Comparison of ENCODE assay signal across 7 cellular contexts in genomic region chr12:67482751-67483661, GRCh38.
DNase-seq lines count a peak whose midpoint lies in the region; ATAC-seq and TF ChIP-seq lines count a peak whose summit lies in the region.

No MANE protein-coding gene starts in this region.

- H3K4me1 ChIP-seq in OCI-LY3 (ENCODE audit: low read length), result peaks cover 34% of the 10 kb centered on the region

- H3K27me3 Mint-ChIP-seq in activated T-helper 2 cell treated with anti-CD3 and anti-CD28 coated beads, Interferon-gamma antibody, Interleukin-2, Interleukin-4, amounts not matched to agents 10 μg/mL and 5 μg/mL and 100 μg/mL, durations not matched to agents 14 hours and 24 hours and 36 hours (ENCODE audit: low read depth), result no peaks in the 10 kb centered on the region

- DNase-seq in activated T-helper 2 cell treated with anti-CD3 and anti-CD28 coated beads, Interferon-gamma antibody, Interleukin-2, Interleukin-4, amounts not matched to agents 10 μg/mL and 5 μg/mL and 100 μg/mL, durations not matched to agents 14 hours and 24 hours and 36 hours (ENCODE audit: low spot score), result peak; percentile 19
- DNase-seq in left ventricle myocardium superior, result peak; percentile 85
- DNase-seq in stimulated activated CD4-positive, alpha-beta T cell treated with anti-CD3 and anti-CD28 coated beads, Interleukin-1b, Interleukin-23, amount 100 ng/mL, for 48 hours, result peak; percentile 49
- DNase-seq in NCI-H1930 (lab: John Stamatoyannopoulos, UW), result no peak

- no peak overlapping the region for H3K4me3 Mint-ChIP-seq in activated T-helper 2 cell treated with anti-CD3 and anti-CD28 coated beads, Interferon-gamma antibody, Interleukin-2, Interleukin-4, amounts not matched to agents 10 μg/mL and 5 μg/mL and 100 μg/mL, durations not matched to agents 14 hours and 24 hours and 36 hours (ENCODE audit: low read depth)

- no peaks in the 10 kb centered on the region for H3K79me2 ChIP-seq in OCI-LY3 (ENCODE audit: low read length)

- H3K9ac ChIP-seq in OCI-LY3 (ENCODE audit: low read length), result no peak overlapping the region

- no peaks in the 10 kb centered on the region for H3K36me3 Mint-ChIP-seq in activated T-helper 2 cell treated with anti-CD3 and anti-CD28 coated beads, Interferon-gamma antibody, Interleukin-2, Interleukin-4, amounts not matched to agents 10 μg/mL and 5 μg/mL and 100 μg/mL, durations not matched to agents 14 hours and 24 hours and 36 hours (ENCODE audit: low read depth)

- H3K4me2 ChIP-seq in OCI-LY3 (ENCODE audit: low read length), result peak overlapping the region; percentile 29

- intact Hi-C loops in activated T-helper 2 cell treated with anti-CD3 and anti-CD28 coated beads, Interferon-gamma antibody, Interleukin-2, Interleukin-4, amounts not matched to agents 10 μg/mL and 5 μg/mL and 100 μg/mL, durations not matched to agents 14 hours and 24 hours and 36 hours (cut with micrococcal nuclease), result no loop called here
- intact Hi-C loops in left ventricle myocardium superior (cut with micrococcal nuclease), result no loop called here

- no peak overlapping the region for H2AFZ ChIP-seq in OCI-LY3 (ENCODE audit: low read depth, low read length)

- H3K36me3 ChIP-seq in OCI-LY3 (replicated peaks; ENCODE audit: low read depth, low read length), result peaks cover 5% of the 10 kb centered on the region

- ATAC-seq in GM18907 (IDR thresholded peaks at IDR 0.05; ENCODE audit: unreplicated experiment) (peak; percentile 78), HG03066 (IDR thresholded peaks at IDR 0.05; ENCODE audit: low read depth, unreplicated experiment) (peak; percentile 58), left ventricle myocardium superior (peak; percentile 99)

- TF ChIP-seq CTCF in OCI-LY3 (IDR thresholded peaks at IDR 0.05; ENCODE audit: low read depth, low read length), result no peak

- H3K27me3 ChIP-seq in OCI-LY3 (ENCODE audit: low read depth, low read length), result no peaks in the 10 kb centered on the region

- no peak overlapping the region for H3K27ac Mint-ChIP-seq in activated T-helper 2 cell treated with anti-CD3 and anti-CD28 coated beads, Interferon-gamma antibody, Interleukin-2, Interleukin-4, amounts not matched to agents 10 μg/mL and 5 μg/mL and 100 μg/mL, durations not matched to agents 14 hours and 24 hours and 36 hours

- H3K4me3 ChIP-seq in OCI-LY3 (ENCODE audit: low read length), result no peak overlapping the region

- peaks cover 10% of the 10 kb centered on the region for H3K9me3 Mint-ChIP-seq in activated T-helper 2 cell treated with anti-CD3 and anti-CD28 coated beads, Interferon-gamma antibody, Interleukin-2, Interleukin-4, amounts not matched to agents 10 μg/mL and 5 μg/mL and 100 μg/mL, durations not matched to agents 14 hours and 24 hours and 36 hours

- H3K9me3 ChIP-seq in OCI-LY3 (ENCODE audit: insufficient read depth, low read length), result 0 out of 2 replicates have a peak, but pooled peaks cover 8% of the 10 kb centered on the region

- peaks cover 9% of the 10 kb centered on the region for H3K4me1 Mint-ChIP-seq in activated T-helper 2 cell treated with anti-CD3 and anti-CD28 coated beads, Interferon-gamma antibody, Interleukin-2, Interleukin-4, amounts not matched to agents 10 μg/mL and 5 μg/mL and 100 μg/mL, durations not matched to agents 14 hours and 24 hours and 36 hours (ENCODE audit: low read depth)

- H3K27ac ChIP-seq in OCI-LY3 (ENCODE audit: low read length), result peak overlapping the region; percentile 39; the same call in 1 of the 2 replicates

- H4K20me1 ChIP-seq in OCI-LY3 (ENCODE audit: insufficient read depth, low read length), result no peaks in the 10 kb centered on the region

Comparison
In these comparisons a context has a peak if more than half of its experiments do, and no peak if none do; other contexts are left out.
1. DNase-seq: peak in activated T-helper 2 cell treated with anti-CD3 and anti-CD28 coated beads, Interferon-gamma antibody, Interleukin-2, Interleukin-4, amounts not matched to agents 10 μg/mL and 5 μg/mL and 100 μg/mL, durations not matched to agents 14 hours and 24 hours and 36 hours (single experiment), left ventricle myocardium superior (single experiment) and stimulated activated CD4-positive, alpha-beta T cell treated with anti-CD3 and anti-CD28 coated beads, Interleukin-1b, Interleukin-23, amount 100 ng/mL, for 48 hours (single experiment); none in NCI-H1930 (0 of 2).
2. Peak in every context shown above with its lines, with median percentiles within 50 percentile points of each other: ATAC-seq.